9 cellular contexts compared by ENCODE assay signal in the genomic region with DNA sequence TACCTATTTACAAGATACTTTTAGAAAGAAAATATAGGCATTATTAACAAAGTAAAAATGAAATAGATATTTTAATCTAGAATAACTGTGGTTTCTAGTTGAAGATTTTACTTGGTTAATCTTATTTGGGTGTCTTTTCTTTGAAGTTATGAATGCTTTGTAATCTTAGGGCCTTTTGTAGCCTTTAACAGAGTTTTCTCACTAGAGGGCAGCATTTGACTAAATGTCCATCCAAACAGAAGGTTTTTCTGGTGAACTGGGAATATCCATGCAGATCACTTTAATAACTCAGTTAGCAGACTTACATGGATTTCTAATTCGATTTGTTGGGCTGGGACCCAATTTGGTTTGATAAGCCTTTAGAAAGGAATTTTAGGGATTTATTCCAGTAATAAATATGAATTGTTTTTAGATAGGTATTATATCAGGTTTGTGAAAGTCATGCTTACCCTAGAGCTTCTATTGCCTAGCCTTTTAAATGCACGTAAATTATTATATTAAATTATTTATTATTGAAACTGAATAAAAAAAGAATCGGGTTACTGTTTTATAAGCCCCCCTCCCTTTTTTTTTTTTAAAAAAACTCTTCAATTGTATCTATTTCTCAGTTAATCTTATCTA.
DNase-seq lines count a peak whose midpoint lies in the region; ATAC-seq, FAIRE-seq and TF ChIP-seq lines count a peak whose summit lies in the region.
"Had no signal": no experiment of that assay in that cellular context is flagged by ENCODE, and none has a peak within 500 bp of the region (broad histone marks: within the 10 kb centered on the region; RNA-seq: fewer than 3 reads in every experiment).

No MANE protein-coding gene starts in this region.

- ATAC-seq in GM21737 (IDR thresholded peaks at IDR 0.05; ENCODE audit: unreplicated experiment) (no peak), GM19452 (IDR thresholded peaks at IDR 0.05; ENCODE audit: unreplicated experiment) (no peak)

- DNase-seq in D721Med (ENCODE audit: insufficient read length, low spot score): no peak
- DNase-seq in HS-27A (ENCODE audit: low read depth): peak; percentile 39
- DNase-seq in NCI-H82 (lab: John Stamatoyannopoulos, UW): peak; percentile 87
- DNase-seq in cerebellum (ENCODE audit: low spot score): peak; percentile 65
- DNase-seq in middle frontal gyrus (ENCODE audit: extremely low spot score, low spot score): peak; percentile 50
- DNase-seq in activated naive CD4-positive, alpha-beta T cell treated with Interleukin-2 at 50 U/mL for 16 hours: no peak
- DNase-seq: naive B cell had no signal

- FAIRE-seq in D721Med (lab: Jason Lieb, UNC): peak; percentile 90

- peak; percentile 83 for TF ChIP-seq CTCF in D721Med (IDR thresholded peaks at IDR 0.05; ENCODE audit: insufficient read depth, missing control alignments)

Comparison
In these comparisons a context has a peak if more than half of its experiments do, and no peak if none do; other contexts are left out.
1. DNase-seq: peak in HS-27A (single experiment), NCI-H82 (single experiment), cerebellum (single experiment) and middle frontal gyrus (single experiment); none in D721Med (single experiment) and activated naive CD4-positive, alpha-beta T cell treated with Interleukin-2 at 50 U/mL for 16 hours (single experiment).